ENCODE assay signal across 29 cellular contexts in the genomic region with DNA sequence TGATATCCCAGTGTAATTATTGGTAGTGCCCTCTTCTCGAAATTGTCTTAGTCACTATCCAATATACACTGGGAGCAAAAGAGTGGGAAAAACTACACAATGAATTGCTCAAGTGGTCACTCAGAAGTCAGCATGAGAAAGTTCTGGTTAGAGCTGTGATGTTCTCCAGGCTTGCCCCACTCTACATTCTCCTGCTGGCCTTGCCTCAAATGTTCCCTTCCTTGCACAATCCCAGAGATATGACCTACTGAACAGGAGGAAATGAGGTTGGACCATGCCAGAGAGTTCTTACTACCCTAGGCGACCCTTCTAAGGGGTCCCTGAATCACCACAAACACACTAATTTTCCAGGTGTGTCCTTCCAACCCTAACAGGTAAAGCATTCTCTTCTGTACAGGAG. TPM values are rescaled to one million over a fixed set of nuclear protein-coding genes. Genes with fewer than 3 reads are reported as not detected.
DNase-seq lines count a peak whose midpoint lies in the region; ATAC-seq, FAIRE-seq and TF ChIP-seq lines count a peak whose summit lies in the region.
"Had no signal": no experiment of that assay in that cellular context is flagged by ENCODE, and none has a peak within 500 bp of the region (broad histone marks: within the 10 kb centered on the region; RNA-seq: fewer than 3 reads in every experiment).

No MANE protein-coding gene starts in this region.

- no peak overlapping the region for H3K27ac Mint-ChIP-seq in activated CD4-positive, alpha-beta T cell treated with anti-CD3 and anti-CD28 coated beads, Interleukin-2, amount 10 ng/mL, durations not matched to agents 7 days and 5 days
- H3K27ac Mint-ChIP-seq: natural killer cell; T-helper 2 cell treated with Interferon-gamma antibody and Interleukin-4, amounts not matched to agents 5 μg/mL and 100 μg/mL, for 36 hours had no signal

- H3K4me3 ChIP-seq in GM12878 (no peak overlapping the region), liver (ENCODE audit: low read depth in 1 of 3, low read length in 3 of 3) (no peak overlapping the region), skeletal muscle tissue (ENCODE audit: low read length in 3 of 3) (no peak overlapping the region)
- H3K4me3 ChIP-seq: BLaER1 treated with 17β-estradiol and CSF1 and Interleukin-3, amounts not matched to agents 10 nM and 100 nM; colonic mucosa; pancreas had no signal

- ATAC-seq in GM12878 (no peak), Right ventricle myocardium inferior (peak; percentile 91), GM21515 (IDR thresholded peaks at IDR 0.05; ENCODE audit: unreplicated experiment) (no peak)
- ATAC-seq: natural killer cell, SK-N-SH treated with all-trans-retinoic acid at 6 μM for 48 hours had no signal

- no peaks in the 10 kb centered on the region for H3K27me3 Mint-ChIP-seq in activated CD4-positive, alpha-beta T cell treated with anti-CD3 and anti-CD28 coated beads, Interleukin-2, amount 10 ng/mL, durations not matched to agents 7 days and 5 days

- no peaks in the 10 kb centered on the region for H3K79me2 ChIP-seq in GM12878 (ENCODE audit: control insufficient read depth, insufficient read depth, low read length)

- no peak overlapping the region for H3K27ac ChIP-seq in GM12878 (ENCODE audit: control insufficient read depth, insufficient read depth)
- H3K27ac ChIP-seq in liver (ENCODE audit: low read depth in 1 of 2, low read length in 2 of 2): no peak overlapping the region
- H3K27ac ChIP-seq in skeletal muscle tissue (ENCODE audit: low read depth, low read length): peak overlapping the region; percentile 89
- H3K27ac ChIP-seq: BLaER1 treated with 17β-estradiol and CSF1 and Interleukin-3, amounts not matched to agents 10 nM and 100 nM; brain microvascular endothelial cell; colonic mucosa; pancreas; RWPE1; WERI-Rb-1 had no signal

- WGBS in GM12878 (ENCODE audit: insufficient coverage, insufficient replicate concordance, low lambda C conversion rate, missing lambda C conversion rate): 23% methylated on average over 2 of the region's 2 CpGs
- WGBS in liver: 92% methylated on average over 2 of the region's 2 CpGs

- intact Hi-C loops in GM12878 (cut with micrococcal nuclease; ENCODE audit: unreplicated experiment) (no loop called here), Right ventricle myocardium inferior (cut with DNase I) (no loop called here)

- SMC1A ChIA-PET in GM12878 (lab: Charles Lee; ENCODE audit: uncharacterized antibody, unreplicated experiment): interaction anchor here (1.1 kb wide), 1 partner anchor 26 kb away, joined by 3 read pairs; no protein-coding TSS in a partner anchor

- H3K4me1 Mint-ChIP-seq in activated CD4-positive, alpha-beta T cell treated with anti-CD3 and anti-CD28 coated beads, Interleukin-2, amount 10 ng/mL, durations not matched to agents 7 days and 5 days: no peaks in the 10 kb centered on the region
- H3K4me1 Mint-ChIP-seq: natural killer cell had no signal

- POLR2A ChIA-PET in GM12878 (lab: Charles Lee): no interaction called here
- POLR2A ChIA-PET in activated CD4-positive, alpha-beta T cell treated with anti-CD3 and anti-CD28 coated beads, Interleukin-2, amount 10 ng/mL, durations not matched to agents 7 days and 5 days (lab: Charles Lee): no interaction called here

- H3K36me3 ChIP-seq in GM12878 (ENCODE audit: control insufficient read depth in 2 of 2, insufficient read depth in 2 of 2, low read length in 1 of 2) (no peaks in the 10 kb centered on the region), liver (ENCODE audit: control insufficient read depth in 4 of 4, insufficient read depth in 3 of 4, low read depth in 1 of 4, low read length in 3 of 4) (no peaks in the 10 kb centered on the region), skeletal muscle tissue (ENCODE audit: control insufficient read depth in 3 of 3, insufficient read depth in 3 of 3, low read length in 3 of 3) (no peaks in the 10 kb centered on the region)
- H3K36me3 ChIP-seq: BLaER1 treated with 17β-estradiol and CSF1 and Interleukin-3, amounts not matched to agents 10 nM and 100 nM; brain microvascular endothelial cell; colonic mucosa; pancreas; WERI-Rb-1 had no signal

- no peak overlapping the region for H3K4me2 ChIP-seq in GM12878 (ENCODE audit: control insufficient read depth, insufficient read depth)
- H3K4me2 ChIP-seq: BLaER1 treated with 17β-estradiol and CSF1 and Interleukin-3, amounts not matched to agents 10 nM and 100 nM had no signal

- no peaks in the 10 kb centered on the region for H3K4me1 ChIP-seq in GM12878 (ENCODE audit: control insufficient read depth, insufficient read depth, low read length)
- H3K4me1 ChIP-seq in liver (ENCODE audit: control insufficient read depth in 4 of 4, insufficient read depth in 4 of 4, low read length in 3 of 4): no peaks in the 10 kb centered on the region
- peaks cover 31 to 52% (median 39%) of the 10 kb centered on the region in 3 donors for H3K4me1 ChIP-seq in skeletal muscle tissue (ENCODE audit: control insufficient read depth in 3 of 3, insufficient read depth in 3 of 3, low read length in 3 of 3)
- H3K4me1 ChIP-seq: BLaER1 treated with 17β-estradiol and CSF1 and Interleukin-3, amounts not matched to agents 10 nM and 100 nM; colonic mucosa; pancreas had no signal

- TF ChIP-seq RAD21 in GM12878 (IDR thresholded peaks at IDR 0.05; ENCODE audit: insufficient read depth, low read depth, low read length) (no peak), liver (IDR thresholded peaks at IDR 0.05) (no peak)

- CTCF ChIA-PET in GM12878 (lab: Yijun Ruan, JAX): interaction anchor here (1.8 kb wide), 1 partner anchor 208 kb away, joined by 3 read pairs; no protein-coding TSS in a partner anchor
- CTCF ChIA-PET in activated CD4-positive, alpha-beta T cell treated with anti-CD3 and anti-CD28 coated beads, Interleukin-2, amount 10 ng/mL, durations not matched to agents 7 days and 5 days (lab: Charles Lee): interaction anchor here (1.5 kb wide), 1 partner anchor 23 kb away, joined by 4 read pairs; no protein-coding TSS in a partner anchor

- no TSS peak for BruUV-seq in GM12878 (replicated peaks; lab: Mats Ljungman, UMichigan)

- H4K20me1 ChIP-seq in GM12878 (ENCODE audit: control insufficient read depth, insufficient read depth): no peaks in the 10 kb centered on the region
- H4K20me1 ChIP-seq: BLaER1 treated with 17β-estradiol and CSF1 and Interleukin-3, amounts not matched to agents 10 nM and 100 nM had no signal

- DNase-seq in GM12878 (ENCODE audit: low read depth, low spot score): no peak
- no peak for DNase-seq in Right ventricle myocardium inferior (ENCODE audit: missing footprints)
- DNase-seq in activated T-cell treated with anti-CD3 and anti-CD28 coated beads, Interleukin-2, amount 50 U/mL, for 48 hours: no peak
- no peak for DNase-seq in activated CD4-positive, alpha-beta T cell treated with anti-CD3 and anti-CD28 coated beads, Interleukin-2, amount 10 ng/mL, durations not matched to agents 7 days and 5 days
- DNase-seq in midbrain (lab: John Stamatoyannopoulos, UW): no peak
- DNase-seq: ACHN; activated CD4-positive, alpha-beta T cell treated with anti-CD3 and anti-CD28 coated beads, Interleukin-2, amount 50 U/mL, for 4 hours; activated CD8-positive, alpha-beta memory T cell treated with anti-CD3 and anti-CD28 coated beads, Interleukin-2, amount 50 U/mL, for 4 hours; activated effector memory CD4-positive, alpha-beta T cell treated with Interleukin-2 at 50 U/mL for 16 hours; brain microvascular endothelial cell; colonic mucosa; DND-41; GOT3; natural killer cell; NCI-H524; pancreas; WERI-Rb-1 had no signal

- H3K9ac ChIP-seq in GM12878 (ENCODE audit: control insufficient read depth, insufficient read depth, low read length) (no peak overlapping the region), liver (ENCODE audit: low read depth in 1 of 2, low read length in 2 of 2) (no peak overlapping the region), skeletal muscle tissue (ENCODE audit: low read depth in 1 of 3, low read length in 3 of 3) (no peak overlapping the region)
- H3K9ac ChIP-seq: BLaER1 treated with 17β-estradiol and CSF1 and Interleukin-3, amounts not matched to agents 10 nM and 100 nM had no signal

- H3K9me3 ChIP-seq in GM12878 (replicated peaks; ENCODE audit: control insufficient read depth, insufficient read depth, low read length) (no peaks in the 10 kb centered on the region), liver (ENCODE audit: control insufficient read depth in 4 of 4, low read length in 3 of 4) (no peaks in the 10 kb centered on the region), skeletal muscle tissue (ENCODE audit: control insufficient read depth in 3 of 3, low read length in 3 of 3) (no peaks in the 10 kb centered on the region)
- H3K9me3 ChIP-seq: BLaER1 treated with 17β-estradiol and CSF1 and Interleukin-3, amounts not matched to agents 10 nM and 100 nM; colonic mucosa; pancreas had no signal

- H3K9me3 Mint-ChIP-seq in activated CD4-positive, alpha-beta T cell treated with anti-CD3 and anti-CD28 coated beads, Interleukin-2, amount 10 ng/mL, durations not matched to agents 7 days and 5 days: no peaks in the 10 kb centered on the region
- H3K9me3 Mint-ChIP-seq: natural killer cell; T-helper 2 cell treated with Interferon-gamma antibody and Interleukin-4, amounts not matched to agents 5 μg/mL and 100 μg/mL, for 36 hours had no signal

- TF ChIP-seq CTCF in GM12878 (IDR thresholded peaks at IDR 0.05 in 2 of 3, conservative IDR thresholded peaks at IDR 0.05 in 1 of 3; ENCODE audit: control insufficient read depth in 2 of 3, extremely low read depth in 1 of 3, insufficient read depth in 1 of 3, low read depth in 3 of 3, low read length in 3 of 3): no peak
- no peak for TF ChIP-seq CTCF in liver (IDR thresholded peaks at IDR 0.05; ENCODE audit: low read depth, low read length, missing input control)

- RAD21 ChIA-PET in GM12878 (lab: Charles Lee; ENCODE audit: unreplicated experiment): no interaction called here

- peak; percentile 62 for FAIRE-seq in GM12878 (lab: Jason Lieb, UNC)
- FAIRE-seq: GM12892, keratinocyte, pancreas had no signal

- in situ Hi-C loops in GM12878 (cut with MboI): no loop called here

- no peak overlapping the region for H2AFZ ChIP-seq in GM12878 (ENCODE audit: control insufficient read depth, low read depth, low read length)

- H3K36me3 Mint-ChIP-seq in activated CD4-positive, alpha-beta T cell treated with anti-CD3 and anti-CD28 coated beads, Interleukin-2, amount 10 ng/mL, durations not matched to agents 7 days and 5 days (ENCODE audit: low read depth): no peaks in the 10 kb centered on the region
- H3K36me3 Mint-ChIP-seq: natural killer cell had no signal

- no peak overlapping the region for H3K4me3 Mint-ChIP-seq in activated CD4-positive, alpha-beta T cell treated with anti-CD3 and anti-CD28 coated beads, Interleukin-2, amount 10 ng/mL, durations not matched to agents 7 days and 5 days
- H3K4me3 Mint-ChIP-seq: natural killer cell; T-helper 2 cell treated with Interferon-gamma antibody and Interleukin-4, amounts not matched to agents 5 μg/mL and 100 μg/mL, for 36 hours had no signal

- no peak for TF ChIP-seq POLR2A in GM12878 (IDR thresholded peaks at IDR 0.05; ENCODE audit: low read depth, low read length)

- no peaks in the 10 kb centered on the region; a peak in 2 of 4 replicates for H3K27me3 ChIP-seq in GM12878 (replicated peaks in 1 of 2; ENCODE audit: control insufficient read depth in 2 of 2, insufficient read depth in 2 of 2, low read length in 1 of 2)
- no peaks in the 10 kb centered on the region for H3K27me3 ChIP-seq in liver (ENCODE audit: control insufficient read depth in 4 of 4, insufficient read depth in 4 of 4, low read length in 3 of 4)
- H3K27me3 ChIP-seq in skeletal muscle tissue (ENCODE audit: control insufficient read depth in 3 of 3, insufficient read depth in 3 of 3, low read length in 3 of 3): no peaks in the 10 kb centered on the region
- H3K27me3 ChIP-seq: BLaER1 treated with 17β-estradiol and CSF1 and Interleukin-3, amounts not matched to agents 10 nM and 100 nM; brain microvascular endothelial cell; colonic mucosa; pancreas had no signal

- no peak for TF ChIP-seq EP300 in GM12878 (IDR thresholded peaks at IDR 0.05; ENCODE audit: borderline replicate concordance in 1 of 2, control insufficient read depth in 1 of 2, low read depth in 2 of 2, low read length in 2 of 2)

RNA-seq across cellular contexts. Expression of a gene that starts 40.8 kb away (rescaled TPM):
- total RNA-seq in GM12878 (2013; cell fraction: nucleolus; rRNA removed): 44.9 and 45.1 TPM in 2 replicates
- total RNA-seq in GM12878 (2014; rRNA removed): 174 and 183 TPM in 2 replicates
- 141 TPM in 2 replicates for total RNA-seq in GM12878 (2014; rRNA removed; fragmentation: Illumina TruSeq; extraction: Trizol)
- 172 and 191 TPM in 2 replicates for total RNA-seq in GM12878 (2021)
- 42.0 TPM for polyA plus RNA-seq in GM12878 (2011; ENCODE audit: low read depth)
- polyA plus RNA-seq in GM12878 (2011; rRNA removed): 1.0 and 2.3 TPM in 2 replicates
- polyA plus RNA-seq in GM12878 (2011; cell fraction: cytosol; rRNA removed): 1.6 and 2.8 TPM in 2 replicates
- 2.7 and 3.3 TPM in 2 replicates for polyA plus RNA-seq in GM12878 (2011; cell fraction: nucleus; rRNA removed)
- polyA plus RNA-seq in GM12878 (2012): 79.1 and 86.0 TPM in 2 replicates
- polyA plus RNA-seq in GM12878 (2014; fragmentation: Illumina TruSeq; extraction: Trizol): 192 and 194 TPM in 2 replicates
- 100 to 1,000 TPM; 166 to 392 TPM for polyA plus RNA-seq in GM12878 (2014; fragmentation: Nextera tagmentation; extraction: Ambion mirVana)
- polyA plus RNA-seq in GM12878 (2014; rRNA removed): 155 and 160 TPM in 2 replicates
- 100 to 1,000 TPM; 162 TPM for polyA plus RNA-seq in GM12878 (2016; fragmentation: Nextera tagmentation; extraction: Ambion mirVana)
- 1.2 and 4.8 TPM in 2 replicates for polyA minus RNA-seq in GM12878 (2011; rRNA and poly(A)+ RNA removed)
- polyA minus RNA-seq in GM12878 (2011; cell fraction: cytosol; rRNA and poly(A)+ RNA removed): 1.8 and 2.4 TPM in 2 replicates
- 0.73 and 0.96 TPM in 2 replicates for polyA minus RNA-seq in GM12878 (2011; cell fraction: nucleus; rRNA and poly(A)+ RNA removed)
- 433 TPM for total RNA-seq in Right ventricle myocardium inferior
- total RNA-seq in liver: 1,000 to 10,000 TPM in 1 of 2 donors, 100 to 1,000 TPM in 1; 830 to 1,177 TPM
- polyA plus RNA-seq in liver: 100 to 1,000 TPM; 306 to 616 TPM
- total RNA-seq in skeletal muscle tissue: 435 TPM
- 100 to 1,000 TPM; 140 to 146 TPM for total RNA-seq in activated CD4-positive, alpha-beta T cell treated with anti-CD3 and anti-CD28 coated beads, Interleukin-2, amount 10 ng/mL, durations not matched to agents 7 days and 5 days

RNA-seq across cellular contexts. Expression of a gene that starts 49.6 kb away (rescaled TPM):
- total RNA-seq in GM12878 (2013; cell fraction: nucleolus; rRNA removed): not detected in 2 replicates
- total RNA-seq in GM12878 (2014; rRNA removed) (0.11 TPM in 1 of 2 replicates, not detected in the other), GM12878 (2014; rRNA removed; fragmentation: Illumina TruSeq; extraction: Trizol) (not detected in 2 replicates), GM12878 (2021) (not detected in 2 replicates), Right ventricle myocardium inferior (not detected), liver (not detected), skeletal muscle tissue (not detected)
- polyA plus RNA-seq in GM12878 (2011; ENCODE audit: low read depth): not detected
- polyA plus RNA-seq in GM12878 (2011; rRNA removed) (not detected in 2 replicates), GM12878 (2014; fragmentation: Illumina TruSeq; extraction: Trizol) (not detected in 2 replicates), GM12878 (2014; fragmentation: Nextera tagmentation; extraction: Ambion mirVana) (not detected), GM12878 (2014; rRNA removed) (not detected in 2 replicates), GM12878 (2016; fragmentation: Nextera tagmentation; extraction: Ambion mirVana) (under 1 TPM in 1 of 2 experiments, not detected in 1; 0.11 TPM), liver (under 1 TPM in 1 of 2 donors, not detected in 1; 0.08 TPM)
- not detected in 2 replicates for polyA plus RNA-seq in GM12878 (2011; cell fraction: cytosol; rRNA removed)
- not detected in 2 replicates for polyA plus RNA-seq in GM12878 (2011; cell fraction: nucleus; rRNA removed)
- 0.05 and 0.10 TPM in 2 replicates for polyA plus RNA-seq in GM12878 (2012)
- not detected in 2 replicates for polyA minus RNA-seq in GM12878 (2011; rRNA and poly(A)+ RNA removed)
- not detected in 2 replicates for polyA minus RNA-seq in GM12878 (2011; cell fraction: cytosol; rRNA and poly(A)+ RNA removed)
- polyA minus RNA-seq in GM12878 (2011; cell fraction: nucleus; rRNA and poly(A)+ RNA removed): not detected in 2 replicates
- not detected for total RNA-seq in activated CD4-positive, alpha-beta T cell treated with anti-CD3 and anti-CD28 coated beads, Interleukin-2, amount 10 ng/mL, durations not matched to agents 7 days and 5 days
- total RNA-seq: colonic mucosa, mesenteric fat pad, natural killer cell, pancreas, subcutaneous adipose tissue, urinary bladder had no signal
- polyA plus RNA-seq: keratinocyte, urinary bladder had no signal
